Comparison of ENCODE assay signal across 9 cellular contexts in the genomic region with DNA sequence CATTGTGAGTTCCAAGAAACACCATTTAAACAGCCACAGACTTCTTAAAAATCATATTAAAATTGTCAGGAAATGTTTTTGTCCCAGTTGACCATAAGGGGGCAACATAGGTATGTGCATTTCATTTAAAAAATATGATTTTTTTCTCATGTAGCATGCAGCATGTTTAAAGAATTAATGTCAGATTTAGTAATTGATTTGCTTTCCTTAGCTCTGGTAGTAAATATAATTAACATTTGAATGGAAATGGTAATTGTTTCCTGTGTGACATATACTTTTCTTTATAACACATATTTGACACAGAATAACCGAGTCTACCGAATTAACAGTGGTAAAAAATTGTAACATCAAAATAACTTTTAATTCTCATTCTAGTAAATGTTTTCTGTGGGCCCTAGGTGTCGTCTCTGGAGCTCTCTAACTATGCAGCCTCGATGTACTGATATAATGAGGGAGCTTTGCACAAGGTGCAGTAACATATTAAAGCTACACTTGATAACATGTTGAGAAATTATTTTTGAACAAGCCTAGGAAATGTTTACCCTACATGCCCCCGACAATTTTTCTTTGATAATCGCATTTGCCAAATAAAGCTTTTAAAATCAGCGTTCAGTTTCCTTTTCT. TPM values are rescaled to one million over a fixed set of nuclear protein-coding genes. Genes with fewer than 3 reads are reported as not detected.
DNase-seq lines count a peak whose midpoint lies in the region; ATAC-seq and TF ChIP-seq lines count a peak whose summit lies in the region.
"Had no signal": no experiment of that assay in that cellular context is flagged by ENCODE, and none has a peak within 500 bp of the region (broad histone marks: within the 10 kb centered on the region; RNA-seq: fewer than 3 reads in every experiment).

No MANE protein-coding gene starts in this region.

- H3K4me3 ChIP-seq in SK-N-SH (ENCODE audit: low read depth in 2 of 2, low read length in 1 of 2) = no peak overlapping the region
- no peak overlapping the region for H3K4me3 ChIP-seq in left ventricle myocardium inferior
- no peak overlapping the region for H3K4me3 ChIP-seq in tibial nerve

- H2AFZ ChIP-seq in SK-N-SH (ENCODE audit: low read depth) = no peak overlapping the region

- peaks cover 4 to 11% of the 10 kb centered on the region in 2 experiments for H3K36me3 ChIP-seq in SK-N-SH (replicated peaks in 1 of 2; ENCODE audit: control insufficient read depth in 1 of 2, insufficient read depth in 2 of 2, low read length in 1 of 2)
- H3K36me3 ChIP-seq in left ventricle myocardium inferior = peaks cover 19% of the 10 kb centered on the region
- H3K36me3 ChIP-seq in tibial nerve = peaks cover 0 to 28% (median 0%) of the 10 kb centered on the region in 3 donors

- TF ChIP-seq CTCF in SK-N-SH (IDR thresholded peaks at IDR 0.05) (peak; percentile 82), left ventricle myocardium inferior (IDR thresholded peaks at IDR 0.05; ENCODE audit: borderline replicate concordance) (peak; percentile 67), tibial nerve (IDR thresholded peaks at IDR 0.05) (peak; percentile 40 to 70 (median 45))

- TF ChIP-seq EP300 in SK-N-SH (IDR thresholded peaks at IDR 0.05; ENCODE audit: borderline replicate concordance in 1 of 2, low read depth in 1 of 2, low read length in 1 of 2) (no peak; a peak in 1 of 4 replicates), tibial nerve (IDR thresholded peaks at IDR 0.05) (no peak)

- no peaks in the 10 kb centered on the region for H3K9me3 Mint-ChIP-seq in activated naive CD8-positive, alpha-beta T cell treated with anti-CD3 and anti-CD28 coated beads for 36 hours
- H3K9me3 Mint-ChIP-seq in activated naive CD8-positive, alpha-beta T cell treated with anti-CD3 and anti-CD28 coated beads, Interleukin-2, amount 50 U/mL, for 24 hours = no peaks in the 10 kb centered on the region
- H3K9me3 Mint-ChIP-seq: activated naive CD4-positive, alpha-beta T cell treated with anti-CD3 and anti-CD28 coated beads, Interleukin-2, amount 50 U/mL, for 24 hours had no signal

- peak overlapping the region; percentile 4 for H3K27ac Mint-ChIP-seq in activated naive CD8-positive, alpha-beta T cell treated with anti-CD3 and anti-CD28 coated beads for 36 hours
- H3K27ac Mint-ChIP-seq in activated naive CD8-positive, alpha-beta T cell treated with anti-CD3 and anti-CD28 coated beads, Interleukin-2, amount 50 U/mL, for 24 hours = no peak overlapping the region

- H3K27me3 Mint-ChIP-seq in activated naive CD8-positive, alpha-beta T cell treated with anti-CD3 and anti-CD28 coated beads for 36 hours = no peaks in the 10 kb centered on the region
- no peaks in the 10 kb centered on the region for H3K27me3 Mint-ChIP-seq in activated naive CD8-positive, alpha-beta T cell treated with anti-CD3 and anti-CD28 coated beads, Interleukin-2, amount 50 U/mL, for 24 hours
- H3K27me3 Mint-ChIP-seq: activated naive CD4-positive, alpha-beta T cell treated with anti-CD3 and anti-CD28 coated beads, Interleukin-2, amount 50 U/mL, for 24 hours had no signal

- CTCF ChIA-PET in SK-N-SH (lab: Yijun Ruan, JAX) = interaction anchor here (0.6 to 2.0 kb wide), 29 partner anchors 8 to 933 kb away, joined by 3 to 53 read pairs (median 5); partner anchors contain the start of gene NFKBIZ

- intact Hi-C loops in left ventricle myocardium inferior (cut with micrococcal nuclease) = no loop called here

- ATAC-seq in activated naive CD8-positive, alpha-beta T cell treated with anti-CD3 and anti-CD28 coated beads, Interleukin-2, amount 50 U/mL, for 24 hours = no peak
- no peak for ATAC-seq in GM18519 (IDR thresholded peaks at IDR 0.05; ENCODE audit: low FRiP score, unreplicated experiment)

- H3K27me3 ChIP-seq in SK-N-SH (ENCODE audit: insufficient read depth) = no peaks in the 10 kb centered on the region
- H3K27me3 ChIP-seq in left ventricle myocardium inferior (ENCODE audit: low read depth) = no peaks in the 10 kb centered on the region
- no peaks in the 10 kb centered on the region for H3K27me3 ChIP-seq in tibial nerve

- DNase-seq in activated naive CD8-positive, alpha-beta T cell treated with anti-CD3 and anti-CD28 coated beads for 36 hours = no peak
- DNase-seq in activated naive CD8-positive, alpha-beta T cell treated with anti-CD3 and anti-CD28 coated beads, Interleukin-2, amount 50 U/mL, for 24 hours = no peak
- peak; percentile 38 for DNase-seq in SK-N-SH
- no peak for DNase-seq in left ventricle myocardium inferior
- DNase-seq in tibial nerve (ENCODE audit: low spot score in 2 of 2) = no peak
- DNase-seq in activated CD4-positive, alpha-beta T cell treated with anti-CD3 and anti-CD28 coated beads, Interleukin-2, amount 50 U/mL, for 4 hours = no peak
- no peak for DNase-seq in amygdala (lab: John Stamatoyannopoulos, UW)

- H3F3A ChIP-seq in SK-N-SH (replicated peaks; ENCODE audit: insufficient read depth) = peaks cover 6% of the 10 kb centered on the region

- H3K27ac ChIP-seq in SK-N-SH (ENCODE audit: low read depth in 2 of 2, low read length in 1 of 2) = peak overlapping the region in 1 of 2 experiments; percentile 39; a peak in 1 of 4 replicates
- peak overlapping the region; percentile 73 for H3K27ac ChIP-seq in left ventricle myocardium inferior (replicated peaks)
- H3K27ac ChIP-seq in tibial nerve = no peak overlapping the region

- no peaks in the 10 kb centered on the region for H3K9me2 ChIP-seq in SK-N-SH

- H3K9me3 ChIP-seq in SK-N-SH (no peaks in the 10 kb centered on the region), left ventricle myocardium inferior (replicated peaks) (no peaks in the 10 kb centered on the region), tibial nerve (no peaks in the 10 kb centered on the region)

- H3K36me3 Mint-ChIP-seq in activated naive CD8-positive, alpha-beta T cell treated with anti-CD3 and anti-CD28 coated beads for 36 hours = peaks cover 25% of the 10 kb centered on the region
- peaks cover 18% of the 10 kb centered on the region for H3K36me3 Mint-ChIP-seq in activated naive CD8-positive, alpha-beta T cell treated with anti-CD3 and anti-CD28 coated beads, Interleukin-2, amount 50 U/mL, for 24 hours (ENCODE audit: low read depth)

- peaks cover under 1% of the 10 kb centered on the region; the same call in 1 of the 2 replicates for H3K79me2 ChIP-seq in SK-N-SH (ENCODE audit: insufficient read depth)

- no peaks in the 10 kb centered on the region for H4K20me1 ChIP-seq in SK-N-SH (ENCODE audit: insufficient read depth)

- no peak overlapping the region for H3K9ac ChIP-seq in SK-N-SH

- WGBS in SK-N-SH (ENCODE audit: low lambda C conversion rate) = 64% methylated on average over 7 of the region's 7 CpGs
- WGBS in tibial nerve, 2 donors = 74 to 75% methylated on average over 7 of the region's 7 CpGs

- H3K4me1 Mint-ChIP-seq in activated naive CD8-positive, alpha-beta T cell treated with anti-CD3 and anti-CD28 coated beads for 36 hours = peaks cover 60% of the 10 kb centered on the region
- peaks cover 71% of the 10 kb centered on the region for H3K4me1 Mint-ChIP-seq in activated naive CD8-positive, alpha-beta T cell treated with anti-CD3 and anti-CD28 coated beads, Interleukin-2, amount 50 U/mL, for 24 hours

- H3K4me1 ChIP-seq in SK-N-SH (ENCODE audit: control insufficient read depth in 1 of 2, insufficient read depth in 2 of 2, low read depth in 1 of 2, low read length in 1 of 2) (peaks cover 6 to 7% of the 10 kb centered on the region in 2 experiments; a peak in 3 of 4 replicates), left ventricle myocardium inferior (peaks cover 45% of the 10 kb centered on the region), tibial nerve (peaks cover 0 to 37% (median 3%) of the 10 kb centered on the region in 4 donors)

- no peak for TF ChIP-seq POLR2A in tibial nerve (IDR thresholded peaks at IDR 0.05)

- H3K4me2 ChIP-seq in SK-N-SH = no peak overlapping the region

- TF ChIP-seq RAD21 in SK-N-SH (IDR thresholded peaks at IDR 0.05; ENCODE audit: low read length) = peak; percentile 82

- no peak overlapping the region for H3K4me3 Mint-ChIP-seq in activated naive CD8-positive, alpha-beta T cell treated with anti-CD3 and anti-CD28 coated beads for 36 hours
- no peak overlapping the region for H3K4me3 Mint-ChIP-seq in activated naive CD8-positive, alpha-beta T cell treated with anti-CD3 and anti-CD28 coated beads, Interleukin-2, amount 50 U/mL, for 24 hours
- H3K4me3 Mint-ChIP-seq: activated naive CD4-positive, alpha-beta T cell treated with anti-CD3 and anti-CD28 coated beads, Interleukin-2, amount 50 U/mL, for 24 hours had no signal

- POLR2A ChIA-PET in SK-N-SH (lab: Yijun Ruan, JAX) = interaction anchor here (1.9 kb wide), 1 partner anchor 411 kb away, joined by 6 read pairs; no protein-coding TSS in a partner anchor

TF ChIP-seq in SK-N-SH, 30 proteins besides CTCF, POLR2A, EP300 and RAD21:
- no peak for TF ChIP-seq NFIC (IDR thresholded peaks at IDR 0.05; ENCODE audit: borderline replicate concordance)
- peak; percentile 56 for TF ChIP-seq SMC3 (IDR thresholded peaks at IDR 0.05; ENCODE audit: low read depth, low read length)
- no peak for TF ChIP-seq NRF1 (IDR thresholded peaks at IDR 0.05; ENCODE audit: low read depth, low read length)
- TF ChIP-seq CHD2 (IDR thresholded peaks at IDR 0.05; ENCODE audit: low read length, partially characterized antibody) = no peak
- no peak for TF ChIP-seq RXRA (IDR thresholded peaks at IDR 0.05; ENCODE audit: borderline replicate concordance, low read depth)
- no peak for TF ChIP-seq MXI1 (IDR thresholded peaks at IDR 0.05; ENCODE audit: low read depth, low read length)
- no peak for TF ChIP-seq SIN3A (IDR thresholded peaks at IDR 0.05; ENCODE audit: borderline replicate concordance, low read depth, low read length)
- TF ChIP-seq ELF1 (IDR thresholded peaks at IDR 0.05) = no peak
- TF ChIP-seq TAF1 (IDR thresholded peaks at IDR 0.05; ENCODE audit: borderline replicate concordance, low read depth, low read length) = no peak

RNA-seq across cellular contexts. Expression of gene NXPE3, which starts 34.9 kb away (rescaled TPM):
- 10 to 100 TPM; 19.9 to 22.5 TPM for total RNA-seq in activated naive CD8-positive, alpha-beta T cell treated with anti-CD3 and anti-CD28 coated beads for 36 hours
- polyA plus RNA-seq in SK-N-SH (2012; rRNA removed) = 21.3 and 25.1 TPM in 2 replicates
- 20.0 and 23.3 TPM in 2 replicates for polyA plus RNA-seq in SK-N-SH (2012; cell fraction: cytosol; rRNA removed)
- polyA plus RNA-seq in SK-N-SH (2012; cell fraction: nucleus; rRNA removed) = 14.5 and 18.3 TPM in 2 replicates
- total RNA-seq in left ventricle myocardium inferior = 47.9 TPM
- total RNA-seq in tibial nerve = 10 to 100 TPM; 14.4 to 23.4 (median 18.0) TPM

RNA-seq across cellular contexts. Expression of gene NFKBIZ, which starts 35.4 kb away (rescaled TPM):
- total RNA-seq in activated naive CD8-positive, alpha-beta T cell treated with anti-CD3 and anti-CD28 coated beads for 36 hours = 10 to 100 TPM; 57.7 to 58.8 TPM
- polyA plus RNA-seq in SK-N-SH (2012; rRNA removed) = 59.9 and 70.9 TPM in 2 replicates
- polyA plus RNA-seq in SK-N-SH (2012; cell fraction: cytosol; rRNA removed) = 28.0 and 28.4 TPM in 2 replicates
- polyA plus RNA-seq in SK-N-SH (2012; cell fraction: nucleus; rRNA removed) = 221 and 343 TPM in 2 replicates
- total RNA-seq in left ventricle myocardium inferior = 15.0 TPM
- total RNA-seq in tibial nerve = 100 to 1,000 TPM in 1 of 4 donors, 10 to 100 TPM in 3; 81.3 to 161 (median 95.1) TPM
